In genomic region chr11:19605500-19606371, GRCh38 we compare ENCODE assay signal across 13 cellular contexts.
DNase-seq lines count a peak whose midpoint lies in the region; ATAC-seq and TF ChIP-seq lines count a peak whose summit lies in the region.
"Had no signal": no experiment of that assay in that cellular context is flagged by ENCODE, and none has a peak within 500 bp of the region (broad histone marks: within the 10 kb centered on the region; RNA-seq: fewer than 3 reads in every experiment).

No MANE protein-coding gene starts in this region.

- CTCF ChIA-PET in activated CD4-positive, alpha-beta memory T cell treated with anti-CD3 and anti-CD28 coated beads for 36 hours (lab: Charles Lee): interaction anchor here (1.1 kb wide), 1 partner anchor 137 kb away, joined by 3 read pairs; no protein-coding TSS in a partner anchor

- H3K27me3 Mint-ChIP-seq in activated CD4-positive, alpha-beta memory T cell treated with anti-CD3 and anti-CD28 coated beads for 36 hours: peaks cover 22% of the 10 kb centered on the region

- peaks cover 3% of the 10 kb centered on the region for H3K9me3 Mint-ChIP-seq in activated CD4-positive, alpha-beta memory T cell treated with anti-CD3 and anti-CD28 coated beads for 36 hours

- WGBS in heart left ventricle, 4 donors: 61 to 74% (median 67%) methylated on average over 8 of the region's 8 CpGs
- 78% methylated on average over 8 of the region's 8 CpGs for WGBS in suprapubic skin

- no peaks in the 10 kb centered on the region for H3K27me3 ChIP-seq in heart left ventricle
- H3K27me3 ChIP-seq in suprapubic skin: no peaks in the 10 kb centered on the region
- H3K27me3 ChIP-seq: uterus had no signal

- no peak overlapping the region for H3K4me3 Mint-ChIP-seq in activated CD4-positive, alpha-beta memory T cell treated with anti-CD3 and anti-CD28 coated beads for 36 hours
- H3K4me3 Mint-ChIP-seq: H9 had no signal

- H3K36me3 ChIP-seq in heart left ventricle (no peaks in the 10 kb centered on the region), suprapubic skin (no peaks in the 10 kb centered on the region)
- H3K36me3 ChIP-seq: uterus had no signal

- peaks cover 0 to 28% (median 16%) of the 10 kb centered on the region in 12 donors for H3K4me1 ChIP-seq in heart left ventricle
- peaks cover 24% of the 10 kb centered on the region for H3K4me1 ChIP-seq in suprapubic skin
- H3K4me1 ChIP-seq: uterus had no signal

- no peaks in the 10 kb centered on the region for H3K9me3 ChIP-seq in heart left ventricle
- no peaks in the 10 kb centered on the region for H3K9me3 ChIP-seq in suprapubic skin
- H3K9me3 ChIP-seq: uterus had no signal

- ATAC-seq in heart left ventricle (peak in 3 of 4 donors; percentile 65 to 85 (median 73)), HG03565 (IDR thresholded peaks at IDR 0.05; ENCODE audit: unreplicated experiment) (no peak)

- DNase-seq in NCI-H2107 treated with DMSO at 0.1 percent for 48 hours (lab: John Stamatoyannopoulos, UW; ENCODE audit: unreplicated experiment): peak; percentile 7
- no peak for DNase-seq in NCI-H2107 (lab: John Stamatoyannopoulos, UW)
- DNase-seq in NCI-H82 treated with DMSO at 0.1 percent for 48 hours (lab: John Stamatoyannopoulos, UW; ENCODE audit: unreplicated experiment): peak; percentile 36
- DNase-seq in heart left ventricle: peak in 1 of 5 donors; percentile 25
- DNase-seq in suprapubic skin (ENCODE audit: low spot score in 2 of 2): no peak
- DNase-seq in activated CD4-positive, alpha-beta memory T cell treated with anti-CD3 and anti-CD28 coated beads for 36 hours: no peak
- no peak for DNase-seq in NCI-H146 (lab: John Stamatoyannopoulos, UW)
- DNase-seq: H9, PC-9, T-helper 9 cell had no signal

- H3K4me3 ChIP-seq in heart left ventricle (no peak overlapping the region), suprapubic skin (no peak overlapping the region)
- H3K4me3 ChIP-seq: lung, PC-9, uterus had no signal

- H3K27ac Mint-ChIP-seq in activated CD4-positive, alpha-beta memory T cell treated with anti-CD3 and anti-CD28 coated beads for 36 hours: no peak overlapping the region
- H3K27ac Mint-ChIP-seq: H9 had no signal

- TF ChIP-seq EP300 in suprapubic skin (IDR thresholded peaks at IDR 0.05): no peak

- POLR2A ChIA-PET in activated CD4-positive, alpha-beta memory T cell treated with anti-CD3 and anti-CD28 coated beads for 36 hours (lab: Charles Lee): no interaction called here

- no peaks in the 10 kb centered on the region for H3K4me1 Mint-ChIP-seq in activated CD4-positive, alpha-beta memory T cell treated with anti-CD3 and anti-CD28 coated beads for 36 hours (ENCODE audit: low read depth)

- H3K27ac ChIP-seq in heart left ventricle: peak overlapping the region in 1 of 12 donors; percentile 39
- peak overlapping the region; percentile 27 for H3K27ac ChIP-seq in suprapubic skin
- H3K27ac ChIP-seq: PC-9, uterus had no signal

- TF ChIP-seq POLR2A in heart left ventricle (IDR thresholded peaks at IDR 0.05): no peak
- TF ChIP-seq POLR2A in suprapubic skin (IDR thresholded peaks at IDR 0.05): no peak

- intact Hi-C loops in heart left ventricle (cut with DNase I): loop anchor here in 1 of 10 donors (10.0 kb wide), 1 partner anchor 59 kb away; no protein-coding TSS in a partner anchor
- intact Hi-C loops in activated CD4-positive, alpha-beta memory T cell treated with anti-CD3 and anti-CD28 coated beads for 36 hours (cut with micrococcal nuclease): no loop called here

- no peaks in the 10 kb centered on the region for H3K36me3 Mint-ChIP-seq in activated CD4-positive, alpha-beta memory T cell treated with anti-CD3 and anti-CD28 coated beads for 36 hours

- TF ChIP-seq CTCF in heart left ventricle (IDR thresholded peaks at IDR 0.05): no peak
- no peak for TF ChIP-seq CTCF in suprapubic skin (IDR thresholded peaks at IDR 0.05)

Comparison
In these comparisons a context has a peak if more than half of its experiments do, and no peak if none do; other contexts are left out.
1. DNase-seq: peak in NCI-H2107 treated with DMSO at 0.1 percent for 48 hours (single experiment) and NCI-H82 treated with DMSO at 0.1 percent for 48 hours (single experiment); none in NCI-H2107 (single experiment), suprapubic skin (0 of 2), activated CD4-positive, alpha-beta memory T cell treated with anti-CD3 and anti-CD28 coated beads for 36 hours (single experiment) and NCI-H146 (single experiment).